In the genomic region with DNA sequence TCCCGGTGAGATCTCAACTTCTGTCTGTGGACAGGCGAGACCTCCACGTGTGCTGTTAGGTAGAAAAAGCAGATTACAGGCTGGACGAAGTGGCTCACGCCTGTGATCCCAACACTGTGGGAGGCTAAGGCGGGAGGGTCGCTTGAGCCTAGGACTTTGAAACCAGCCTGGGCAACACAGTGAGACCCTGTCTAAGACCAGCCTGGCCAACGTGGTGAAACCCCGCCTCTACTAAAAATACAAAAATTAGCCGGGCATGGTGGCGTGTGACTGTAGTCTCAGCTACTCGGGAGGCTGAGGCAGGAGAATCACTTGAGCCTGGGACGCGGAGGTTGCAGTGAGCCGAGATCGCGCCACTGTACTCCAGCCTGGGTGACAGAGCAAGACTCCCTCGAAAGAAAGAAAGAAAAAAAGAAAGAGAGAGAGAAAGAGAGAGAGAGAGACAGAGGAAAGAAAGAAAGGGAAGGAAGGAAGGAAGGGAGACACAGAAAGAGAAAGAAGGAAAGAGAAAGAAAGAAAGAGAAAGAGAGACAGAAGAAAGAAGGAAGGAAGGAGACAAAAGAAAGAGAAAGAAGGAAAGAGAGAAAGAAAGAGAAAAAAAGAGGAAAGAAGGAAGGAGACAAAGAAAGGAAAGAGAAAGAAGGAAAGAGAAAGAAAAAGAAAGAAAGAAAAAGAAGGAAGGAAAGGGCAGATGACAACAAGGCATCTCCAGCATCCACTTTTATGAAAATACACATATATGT, we compare ENCODE assay signal across 15 cellular contexts. TPM values are rescaled to one million over a fixed set of nuclear protein-coding genes. Genes with fewer than 3 reads are reported as not detected.
DNase-seq lines count a peak whose midpoint lies in the region; ATAC-seq and TF ChIP-seq lines count a peak whose summit lies in the region.
"Had no signal": no experiment of that assay in that cellular context is flagged by ENCODE, and none has a peak within 500 bp of the region (broad histone marks: within the 10 kb centered on the region; RNA-seq: fewer than 3 reads in every experiment).

No MANE protein-coding gene starts in this region.

- no peaks in the 10 kb centered on the region for H3K36me3 ChIP-seq in heart right ventricle
- H3K36me3 ChIP-seq in esophagus (ENCODE audit: control insufficient read depth in 2 of 2, insufficient read depth in 2 of 2, low read length in 1 of 2) = no peaks in the 10 kb centered on the region
- no peaks in the 10 kb centered on the region for H3K36me3 ChIP-seq in osteoblast (ENCODE audit: insufficient read depth, low read length)
- H3K36me3 ChIP-seq in upper lobe of right lung = no peaks in the 10 kb centered on the region
- H3K36me3 ChIP-seq: pancreas had no signal

- WGBS in heart right ventricle, 2 donors = 78 to 84% methylated on average over 18 of the region's 18 CpGs
- WGBS in esophagus, 2 donors = 73 to 76% methylated on average over 18 of the region's 18 CpGs

- peak overlapping the region; percentile 41 for H2AFZ ChIP-seq in osteoblast (ENCODE audit: low read length)

- no peaks in the 10 kb centered on the region for H3K27me3 ChIP-seq in heart right ventricle
- no peaks in the 10 kb centered on the region for H3K27me3 ChIP-seq in esophagus (ENCODE audit: control insufficient read depth in 1 of 2, insufficient read depth in 2 of 2, low read length in 2 of 2)
- no peaks in the 10 kb centered on the region for H3K27me3 ChIP-seq in osteoblast (ENCODE audit: insufficient read depth, low read length)
- no peaks in the 10 kb centered on the region for H3K27me3 ChIP-seq in upper lobe of right lung
- H3K27me3 ChIP-seq: pancreas had no signal

- peak overlapping the region; percentile 7 for H3K4me2 ChIP-seq in osteoblast (ENCODE audit: insufficient read depth, low read length)

- H3K4me3 ChIP-seq in heart right ventricle (peak overlapping the region in 2 of 10 donors; percentile 28 to 34), esophagus (ENCODE audit: low read depth in 1 of 2, low read length in 2 of 2) (peak overlapping the region in 1 of 2 donors; percentile 7), osteoblast (ENCODE audit: insufficient read depth, low read length) (no peak overlapping the region), upper lobe of right lung (no peak overlapping the region), foreskin fibroblast (ENCODE audit: low read depth in 1 of 2, low read length in 2 of 2) (no peak overlapping the region)

- ATAC-seq in heart right ventricle (peak in 1 of 8 donors; percentile 16), left ventricle myocardium superior (no peak), upper lobe of right lung (no peak), GM18861 (IDR thresholded peaks at IDR 0.05; ENCODE audit: unreplicated experiment) (no peak), HG02884 (IDR thresholded peaks at IDR 0.05; ENCODE audit: unreplicated experiment) (no peak)
- ATAC-seq: stimulated activated effector memory CD8-positive, alpha-beta T cell treated with anti-CD3 and anti-CD28 coated beads, Interleukin-12 subunit alpha, Interleukin-12 subunit beta, amount 100 ng/mL, for 72 hours had no signal

- H3K27ac ChIP-seq in heart right ventricle (peak overlapping the region in 6 of 10 donors; percentile 9 to 58 (median 30)), esophagus (ENCODE audit: low read depth in 2 of 2, low read length in 1 of 2) (peak overlapping the region; percentile 40 to 47), osteoblast (ENCODE audit: low read depth, low read length) (no peak overlapping the region), upper lobe of right lung (peak overlapping the region; percentile 55)

- no peaks in the 10 kb centered on the region for H4K20me1 ChIP-seq in osteoblast (ENCODE audit: insufficient read depth, low read length)

- H3K4me1 ChIP-seq in heart right ventricle (peaks cover 0 to 27% (median 14%) of the 10 kb centered on the region in 9 donors), esophagus (ENCODE audit: control insufficient read depth in 2 of 2, insufficient read depth in 2 of 2, low read length in 1 of 2) (peaks cover 4 to 8% of the 10 kb centered on the region in 2 donors), osteoblast (ENCODE audit: insufficient read depth, low read length) (no peaks in the 10 kb centered on the region), upper lobe of right lung (peaks cover 14% of the 10 kb centered on the region)
- H3K4me1 ChIP-seq: pancreas had no signal

- no peaks in the 10 kb centered on the region for H3K9me3 ChIP-seq in heart right ventricle
- peaks cover 0 to 2% of the 10 kb centered on the region in 2 donors for H3K9me3 ChIP-seq in esophagus (ENCODE audit: control insufficient read depth in 2 of 2, insufficient read depth in 1 of 2, low read depth in 1 of 2, low read length in 1 of 2)
- no peaks in the 10 kb centered on the region for H3K9me3 ChIP-seq in osteoblast (ENCODE audit: low read depth, low read length)
- no peaks in the 10 kb centered on the region for H3K9me3 ChIP-seq in upper lobe of right lung
- H3K9me3 ChIP-seq: pancreas had no signal

- no peaks in the 10 kb centered on the region for H3K79me2 ChIP-seq in osteoblast (ENCODE audit: insufficient read depth, low read length)

- TF ChIP-seq CTCF in heart right ventricle (IDR thresholded peaks at IDR 0.05) = no peak
- TF ChIP-seq CTCF in osteoblast (IDR thresholded peaks at IDR 0.05; ENCODE audit: extremely low read depth, low read depth, low read length) = no peak
- no peak for TF ChIP-seq CTCF in upper lobe of right lung (IDR thresholded peaks at IDR 0.05)
- no peak for TF ChIP-seq CTCF in foreskin fibroblast (IDR thresholded peaks at IDR 0.05; ENCODE audit: low read depth, low read length)

- intact Hi-C loops in heart right ventricle (cut with DNase I) = no loop called here
- intact Hi-C loops in left ventricle myocardium superior (cut with micrococcal nuclease) = no loop called here
- intact Hi-C loops in upper lobe of right lung (cut with DNase I) = no loop called here

- no peak for DNase-seq in heart right ventricle
- DNase-seq in left ventricle myocardium superior = no peak
- no peak for DNase-seq in osteoblast (ENCODE audit: insufficient read length, low spot score, missing footprints)
- no peak for DNase-seq in upper lobe of right lung
- no peak for DNase-seq in foreskin fibroblast
- DNase-seq: activated naive CD4-positive, alpha-beta T cell; HCEC 1CT; NCI-H187 treated with DMSO at 0.1 percent for 48 hours; NCI-H748 treated with DMSO at 0.1 percent for 48 hours; SHP77 had no signal

RNA-seq across cellular contexts. Expression of gene SUN1, which starts 29.6 kb away (rescaled TPM):
- total RNA-seq in heart right ventricle (100 to 1,000 TPM; 129 to 211 (median 183) TPM), left ventricle myocardium superior (186 TPM), osteoblast (109 and 126 TPM in 2 replicates), upper lobe of right lung (127 TPM)
- polyA plus RNA-seq in heart right ventricle (100 to 1,000 TPM in 1 of 2 donors, 10 to 100 TPM in 1; 69.2 to 203 TPM), esophagus (10 to 100 TPM; 54.7 to 91.6 TPM)
